Comparison of ENCODE assay signal across 8 cellular contexts in the genomic region with DNA sequence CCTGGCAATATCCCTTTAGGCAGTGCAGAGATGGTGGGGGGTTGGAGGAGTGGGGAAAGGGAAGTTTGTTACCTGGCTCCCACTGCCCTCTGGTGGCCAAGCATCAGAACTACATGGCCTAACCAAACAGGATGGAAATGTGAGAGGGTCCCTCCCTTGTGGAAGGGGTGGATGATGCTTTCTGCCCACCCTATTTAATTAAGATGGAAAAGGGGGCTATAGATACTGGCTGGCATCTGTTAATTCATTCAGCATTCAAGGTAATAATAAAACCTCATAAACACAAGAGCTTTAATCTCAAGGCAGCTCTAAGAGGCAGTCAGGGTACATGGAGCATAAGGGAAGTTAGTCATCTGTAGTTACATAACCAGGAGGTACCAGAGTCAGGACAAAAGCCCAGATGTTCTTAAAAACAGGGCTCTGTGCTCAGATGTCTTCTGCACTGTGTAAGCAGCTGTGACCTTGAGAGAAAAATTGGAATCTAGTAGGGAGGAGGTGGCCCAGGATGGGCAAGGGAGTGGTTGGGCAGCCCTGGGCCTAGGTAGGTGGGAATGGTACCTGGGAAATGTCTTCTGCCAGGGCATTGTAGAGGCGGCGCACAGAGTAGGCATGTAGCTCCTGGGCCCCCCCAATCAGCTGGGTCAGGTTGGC. TPM values are rescaled to one million over a fixed set of nuclear protein-coding genes. Genes with fewer than 3 reads are reported as not detected.
DNase-seq lines count a peak whose midpoint lies in the region; ATAC-seq and TF ChIP-seq lines count a peak whose summit lies in the region.

No MANE protein-coding gene starts in this region.

- H3K4me1 Mint-ChIP-seq in activated CD8-positive, alpha-beta memory T cell treated with anti-CD3 and anti-CD28 coated beads, Interleukin-2, amount 10 ng/mL, durations not matched to agents 7 days and 5 days: peaks cover 35% of the 10 kb centered on the region

- H3K18ac ChIP-seq in trophoblast cell (ENCODE audit: low read length): no peak overlapping the region

- no peak overlapping the region for H3K4ac ChIP-seq in trophoblast cell (ENCODE audit: low read depth, low read length)

- CTCF ChIA-PET in AG04449 (lab: Yijun Ruan, JAX): interaction anchor here (0.8 to 19.3 kb wide), 20 partner anchors 8 to 295 kb away, joined by 3 to 910 read pairs (median 4); a partner anchor contains a TSS
- CTCF ChIA-PET in activated CD8-positive, alpha-beta memory T cell treated with anti-CD3 and anti-CD28 coated beads, Interleukin-2, amount 10 ng/mL, durations not matched to agents 7 days and 5 days (lab: Charles Lee): interaction anchor here (0.6 to 10.0 kb wide), 13 partner anchors 9 to 242 kb away, joined by 3 to 212 read pairs (median 3); a partner anchor contains a TSS

- no peak overlapping the region for H2AK5ac ChIP-seq in trophoblast cell (ENCODE audit: low read length)

- TF ChIP-seq CTCF in AG04449 (IDR thresholded peaks at IDR 0.05; ENCODE audit: insufficient read depth, low read length, missing control alignments) (peak; percentile 96), GM12872 (IDR thresholded peaks at IDR 0.05; ENCODE audit: insufficient read depth, low read depth, low read length) (peak; percentile 95)

- H3K79me1 ChIP-seq in trophoblast cell (ENCODE audit: low read length): peaks cover 7% of the 10 kb centered on the region

- WGBS in trophoblast cell (ENCODE audit: extremely low coverage, insufficient coverage, insufficient read length): no CpG with 5 or more reads among the region's 2 CpGs

- H3K9me3 Mint-ChIP-seq in activated CD8-positive, alpha-beta memory T cell treated with anti-CD3 and anti-CD28 coated beads, Interleukin-2, amount 10 ng/mL, durations not matched to agents 7 days and 5 days (ENCODE audit: low read depth): no peaks in the 10 kb centered on the region

- H3K36me3 Mint-ChIP-seq in activated CD8-positive, alpha-beta memory T cell treated with anti-CD3 and anti-CD28 coated beads, Interleukin-2, amount 10 ng/mL, durations not matched to agents 7 days and 5 days: peaks cover 44% of the 10 kb centered on the region

- ATAC-seq in activated CD8-positive, alpha-beta memory T cell treated with anti-CD3 and anti-CD28 coated beads, Interleukin-2, amount 10 ng/mL, durations not matched to agents 7 days and 5 days: no peak
- no peak for ATAC-seq in GM21367 (IDR thresholded peaks at IDR 0.05; ENCODE audit: unreplicated experiment)

- no peak overlapping the region for H3K14ac ChIP-seq in trophoblast cell (ENCODE audit: low read length)

- H3K4me1 ChIP-seq in trophoblast cell (ENCODE audit: control insufficient read depth in 1 of 2, insufficient read depth in 2 of 2, low read length in 2 of 2): peaks cover 4 to 5% of the 10 kb centered on the region in 2 experiments

- no peaks in the 10 kb centered on the region for H3K27me3 Mint-ChIP-seq in activated CD8-positive, alpha-beta memory T cell treated with anti-CD3 and anti-CD28 coated beads, Interleukin-2, amount 10 ng/mL, durations not matched to agents 7 days and 5 days

- H3K4me3 ChIP-seq in AG04449 (ENCODE audit: low read depth, low read length) (no peak overlapping the region), trophoblast cell (ENCODE audit: low read depth, low read length) (peak overlapping the region; percentile 10)

- H3K27ac Mint-ChIP-seq in activated CD8-positive, alpha-beta memory T cell treated with anti-CD3 and anti-CD28 coated beads, Interleukin-2, amount 10 ng/mL, durations not matched to agents 7 days and 5 days: peak overlapping the region; percentile 61

- DNase-seq in AG04449 (ENCODE audit: low read depth, low spot score) (no peak), NCI-H2227 treated with DMSO at 0.1 percent for 48 hours (lab: John Stamatoyannopoulos, UW) (peak; percentile 72), erythroblast (lab: John Stamatoyannopoulos, UW) (peak; percentile 51 to 74), trophoblast cell (peak in 1 of 2 donors; percentile 59), NCI-H128 (lab: John Stamatoyannopoulos, UW; ENCODE audit: unreplicated experiment) (no peak)
- DNase-seq in activated CD8-positive, alpha-beta memory T cell treated with anti-CD3 and anti-CD28 coated beads, Interleukin-2, amount 10 ng/mL, durations not matched to agents 7 days and 5 days: peak; percentile 67

- no peak overlapping the region for H3K27ac ChIP-seq in trophoblast cell (ENCODE audit: low read depth, low read length)

- H3K4me3 Mint-ChIP-seq in activated CD8-positive, alpha-beta memory T cell treated with anti-CD3 and anti-CD28 coated beads, Interleukin-2, amount 10 ng/mL, durations not matched to agents 7 days and 5 days: no peak overlapping the region

- H3K36me3 ChIP-seq in trophoblast cell (ENCODE audit: control insufficient read depth in 1 of 2, insufficient read depth in 2 of 2, low read length in 2 of 2): peaks cover 66 to 74% of the 10 kb centered on the region in 2 experiments

- POLR2A ChIA-PET in AG04449 (lab: Yijun Ruan, JAX): interaction anchor here (1.4 kb wide), 1 partner anchor 84 kb away, joined by 8 read pairs; no protein-coding TSS in a partner anchor

- H3K27me3 ChIP-seq in trophoblast cell (ENCODE audit: insufficient read depth, low read length): no peaks in the 10 kb centered on the region

- H4K91ac ChIP-seq in trophoblast cell (ENCODE audit: low read depth, low read length): no peak overlapping the region

- no peak overlapping the region for H4K8ac ChIP-seq in trophoblast cell (ENCODE audit: low read depth, low read length)

- H4K12ac ChIP-seq in trophoblast cell (ENCODE audit: low read depth, low read length): no peak overlapping the region

- H3K79me2 ChIP-seq in trophoblast cell (ENCODE audit: control insufficient read depth, insufficient read depth, low read length, poor library complexity): peaks cover 5% of the 10 kb centered on the region

- no peak overlapping the region for H3K9ac ChIP-seq in trophoblast cell (ENCODE audit: low read length)

- peaks cover 7% of the 10 kb centered on the region for H3K9me3 ChIP-seq in trophoblast cell (ENCODE audit: insufficient read depth, low read depth, low read length)

- no peak overlapping the region for H2BK12ac ChIP-seq in trophoblast cell (ENCODE audit: low read length)

- no peak overlapping the region for H3K4me2 ChIP-seq in trophoblast cell (ENCODE audit: low read length)

- H3K23ac ChIP-seq in trophoblast cell (ENCODE audit: low read length): no peak overlapping the region

- no peak overlapping the region for H2BK120ac ChIP-seq in trophoblast cell (ENCODE audit: insufficient read depth, low read length, poor library complexity)

- H2AFZ ChIP-seq in trophoblast cell (ENCODE audit: insufficient read depth, low read length, poor library complexity): no peak overlapping the region

- H2BK5ac ChIP-seq in trophoblast cell (ENCODE audit: low read depth, low read length, poor library complexity): no peak overlapping the region

- no peak for TF ChIP-seq POLR2A in erythroblast (IDR thresholded peaks at IDR 0.05; ENCODE audit: low read length)

RNA-seq across cellular contexts. Expression of a gene that starts 4.6 kb away (rescaled TPM):
- total RNA-seq in activated CD8-positive, alpha-beta memory T cell treated with anti-CD3 and anti-CD28 coated beads, Interleukin-2, amount 10 ng/mL, durations not matched to agents 7 days and 5 days: 100 to 1,000 TPM; 222 to 294 TPM
- polyA plus RNA-seq in trophoblast cell (2013): 91.9 and 92.6 TPM in 2 replicates

RNA-seq across cellular contexts. Expression of a gene that starts 6.9 kb away (rescaled TPM):
- total RNA-seq in activated CD8-positive, alpha-beta memory T cell treated with anti-CD3 and anti-CD28 coated beads, Interleukin-2, amount 10 ng/mL, durations not matched to agents 7 days and 5 days: 10 to 100 TPM; 13.5 to 15.6 TPM
- polyA plus RNA-seq in trophoblast cell (2013): 2.4 and 2.5 TPM in 2 replicates

RNA-seq across cellular contexts. Expression of a gene that starts 11.4 kb away (rescaled TPM):
- 1 to 10 TPM; 1.8 to 2.7 TPM for total RNA-seq in activated CD8-positive, alpha-beta memory T cell treated with anti-CD3 and anti-CD28 coated beads, Interleukin-2, amount 10 ng/mL, durations not matched to agents 7 days and 5 days
- 1.1 and 1.2 TPM in 2 replicates for polyA plus RNA-seq in trophoblast cell (2013)

RNA-seq across cellular contexts. Expression of a gene that starts 15.6 kb away (rescaled TPM):
- under 1 TPM in 1 of 2 experiments, not detected in 1; 0.77 TPM for total RNA-seq in activated CD8-positive, alpha-beta memory T cell treated with anti-CD3 and anti-CD28 coated beads, Interleukin-2, amount 10 ng/mL, durations not matched to agents 7 days and 5 days
- polyA plus RNA-seq in trophoblast cell (2013): 0.03 TPM in 1 of 2 replicates, not detected in the other

Comparison
In these comparisons a context has a peak if more than half of its experiments do, and no peak if none do; other contexts are left out.
1. DNase-seq: peak in NCI-H2227 treated with DMSO at 0.1 percent for 48 hours (single experiment), activated CD8-positive, alpha-beta memory T cell treated with anti-CD3 and anti-CD28 coated beads, Interleukin-2, amount 10 ng/mL, durations not matched to agents 7 days and 5 days (single experiment) and erythroblast (2 of 2); none in AG04449 (single experiment) and NCI-H128 (single experiment).